ENCODE assay signal across 24 cellular contexts in genomic region chr2:64288932-64289655, GRCh38.
DNase-seq lines count a peak whose midpoint lies in the region; ATAC-seq, FAIRE-seq and TF ChIP-seq lines count a peak whose summit lies in the region.
"Had no signal": no experiment of that assay in that cellular context is flagged by ENCODE, and none has a peak within 500 bp of the region (broad histone marks: within the 10 kb centered on the region; RNA-seq: fewer than 3 reads in every experiment).

No MANE protein-coding gene starts in this region.

- H3K9ac ChIP-seq in HUES48 (ENCODE audit: low read depth, low read length) = no peak overlapping the region
- H3K9ac ChIP-seq in adipocyte (ENCODE audit: low read length) = no peak overlapping the region
- H3K9ac ChIP-seq in kidney (ENCODE audit: low read length in 2 of 2) = no peak overlapping the region

- no peak for TF ChIP-seq EP300 in gastroesophageal sphincter (IDR thresholded peaks at IDR 0.05)
- no peak for TF ChIP-seq EP300 in sigmoid colon (IDR thresholded peaks at IDR 0.05)

- TF ChIP-seq POLR2A in gastroesophageal sphincter (IDR thresholded peaks at IDR 0.05) (no peak), sigmoid colon (IDR thresholded peaks at IDR 0.05) (no peak), right lobe of liver (IDR thresholded peaks at IDR 0.05) (no peak)

- H3K27ac ChIP-seq in HUES48 (ENCODE audit: low read depth, low read length) = peak overlapping the region; percentile 45
- peak overlapping the region in 2 of 4 donors; percentile 0 to 11 for H3K27ac ChIP-seq in gastroesophageal sphincter
- peak overlapping the region in 3 of 4 donors; percentile 18 to 54 (median 39) for H3K27ac ChIP-seq in sigmoid colon
- H3K27ac ChIP-seq in right lobe of liver = no peak overlapping the region
- no peak overlapping the region for H3K27ac ChIP-seq in kidney (ENCODE audit: low read depth in 2 of 2, low read length in 2 of 2)
- H3K27ac ChIP-seq: prostate gland had no signal

- no peak for FAIRE-seq in kidney (lab: Jason Lieb, UNC)
- FAIRE-seq: keratinocyte, TTC549 had no signal

- WGBS in gastroesophageal sphincter (ENCODE audit: low coverage in 1 of 2), 2 donors = 62 to 82% methylated on average over 8 to 9 of the region's 9 CpGs
- whole genome bisulfite sequencing in sigmoid colon, 2 donors = 83 to 89% methylated on average over 9 of the region's 9 CpGs
- 66% methylated on average over 6 of the region's 9 CpGs for WGBS in right lobe of liver (ENCODE audit: insufficient coverage, low coverage, low lambda C conversion rate, missing lambda C conversion rate)

- H3K4me3 ChIP-seq in HUES48 (ENCODE audit: low read depth, low read length) (no peak overlapping the region), adipocyte (ENCODE audit: low read length) (peak overlapping the region; percentile 2), gastroesophageal sphincter (no peak overlapping the region), sigmoid colon (no peak overlapping the region), right lobe of liver (no peak overlapping the region), kidney (ENCODE audit: low read length in 2 of 2) (no peak overlapping the region)
- H3K4me3 ChIP-seq: prostate gland, spleen, stomach had no signal

- peaks cover 7% of the 10 kb centered on the region; the same call in 1 of the 2 replicates for H3K27me3 ChIP-seq in HUES48 (ENCODE audit: control insufficient read depth, insufficient read depth, low read length)
- H3K27me3 ChIP-seq in adipocyte (replicated peaks; ENCODE audit: control insufficient read depth, insufficient read depth, low read length) = peaks cover 5% of the 10 kb centered on the region
- H3K27me3 ChIP-seq in gastroesophageal sphincter = no peaks in the 10 kb centered on the region
- no peaks in the 10 kb centered on the region for H3K27me3 ChIP-seq in sigmoid colon
- H3K27me3 ChIP-seq in right lobe of liver = no peaks in the 10 kb centered on the region
- H3K27me3 ChIP-seq: spleen, stomach had no signal

- H3K9me3 ChIP-seq in HUES48 (ENCODE audit: control insufficient read depth, insufficient read depth, low read length) (no peaks in the 10 kb centered on the region), adipocyte (ENCODE audit: control insufficient read depth, low read length) (no peaks in the 10 kb centered on the region), gastroesophageal sphincter (no peaks in the 10 kb centered on the region), sigmoid colon (no peaks in the 10 kb centered on the region), right lobe of liver (no peaks in the 10 kb centered on the region), kidney (ENCODE audit: control insufficient read depth in 1 of 2, low read length in 2 of 2) (no peaks in the 10 kb centered on the region)
- H3K9me3 ChIP-seq: prostate gland, spleen, stomach had no signal

- H3K4me1 ChIP-seq in HUES48 (ENCODE audit: control insufficient read depth, insufficient read depth, low read length) (peaks cover 36% of the 10 kb centered on the region), adipocyte (ENCODE audit: control insufficient read depth, insufficient read depth, low read length) (peaks cover 35% of the 10 kb centered on the region), gastroesophageal sphincter (peaks cover 0 to 15% (median 4%) of the 10 kb centered on the region in 3 donors), sigmoid colon (peaks cover 0 to 59% (median 41%) of the 10 kb centered on the region in 4 donors), right lobe of liver (no peaks in the 10 kb centered on the region), kidney (ENCODE audit: control insufficient read depth in 1 of 2, insufficient read depth in 1 of 2, low read depth in 1 of 2, low read length in 2 of 2) (no peaks in the 10 kb centered on the region)
- H3K4me1 ChIP-seq: prostate gland had no signal

- ATAC-seq in gastroesophageal sphincter (peak; percentile 14), right lobe of liver (no peak), HG02588 (IDR thresholded peaks at IDR 0.05; ENCODE audit: unreplicated experiment) (no peak)
- ATAC-seq: naive thymus-derived CD8-positive, alpha-beta T cell had no signal

- TF ChIP-seq CTCF in gastroesophageal sphincter (IDR thresholded peaks at IDR 0.05) (no peak), sigmoid colon (IDR thresholded peaks at IDR 0.05) (no peak), right lobe of liver (IDR thresholded peaks at IDR 0.05) (no peak), kidney (IDR thresholded peaks at IDR 0.05; ENCODE audit: borderline replicate concordance, extremely low read depth, insufficient read depth) (no peak)

- DNase-seq in adipocyte (ENCODE audit: low read depth) (no peak), sigmoid colon (no peak), right lobe of liver (no peak), kidney (no peak)
- DNase-seq: activated CD8-positive, alpha-beta memory T cell treated with anti-CD3 and anti-CD28 coated beads for 24 hours; activated naive CD4-positive, alpha-beta T cell treated with anti-CD3 and anti-CD28 coated beads, Interleukin-2, amount 50 U/mL, for 16 hours; activated T-cell treated with anti-CD3 and anti-CD28 coated beads, Interleukin-2, amount 50 U/mL, for 48 hours; cortex of kidney; DND-41; foreskin melanocyte; mesendoderm; naive thymus-derived CD8-positive, alpha-beta T cell; NCI-H1105 treated with DMSO at 0.1 percent for 48 hours; NCI-H2107; NCI-H510A; SHP77; spleen; stomach had no signal

- H3K36me3 ChIP-seq in HUES48 (ENCODE audit: control insufficient read depth, insufficient read depth, low read length) (no peaks in the 10 kb centered on the region), adipocyte (ENCODE audit: control insufficient read depth, insufficient read depth, low read length, severe bottlenecking) (no peaks in the 10 kb centered on the region), gastroesophageal sphincter (no peaks in the 10 kb centered on the region), sigmoid colon (no peaks in the 10 kb centered on the region), right lobe of liver (no peaks in the 10 kb centered on the region), kidney (ENCODE audit: control insufficient read depth in 1 of 2, insufficient read depth in 2 of 2, low read length in 2 of 2) (no peaks in the 10 kb centered on the region)
- H3K36me3 ChIP-seq: prostate gland, stomach had no signal

- intact Hi-C loops in sigmoid colon (cut with DNase I) (no loop called here), right lobe of liver (cut with DNase I) (no loop called here), kidney (cut with DNase I) (no loop called here)

Comparison
In these comparisons a context has a peak if more than half of its experiments do, and no peak if none do; other contexts are left out.
1. H3K27ac ChIP-seq: peak in HUES48 (single experiment) and sigmoid colon (3 of 4); none in right lobe of liver (0 of 3) and kidney (0 of 2).